ENCODE assay signal across 1 cellular context in genomic region chr11:70509476-70509875, GRCh38.
TF ChIP-seq lines count a peak whose summit lies in the region.

No MANE protein-coding gene starts in this region.

TF ChIP-seq in HepG2, 621 proteins besides CTCF, POLR2A, EP300 and RAD21 (continued from another document):
- TF ChIP-seq BCLAF1 (IDR thresholded peaks at IDR 0.05): no peak
